Comparison of ENCODE assay signal across 1 cellular context in the genomic region with DNA sequence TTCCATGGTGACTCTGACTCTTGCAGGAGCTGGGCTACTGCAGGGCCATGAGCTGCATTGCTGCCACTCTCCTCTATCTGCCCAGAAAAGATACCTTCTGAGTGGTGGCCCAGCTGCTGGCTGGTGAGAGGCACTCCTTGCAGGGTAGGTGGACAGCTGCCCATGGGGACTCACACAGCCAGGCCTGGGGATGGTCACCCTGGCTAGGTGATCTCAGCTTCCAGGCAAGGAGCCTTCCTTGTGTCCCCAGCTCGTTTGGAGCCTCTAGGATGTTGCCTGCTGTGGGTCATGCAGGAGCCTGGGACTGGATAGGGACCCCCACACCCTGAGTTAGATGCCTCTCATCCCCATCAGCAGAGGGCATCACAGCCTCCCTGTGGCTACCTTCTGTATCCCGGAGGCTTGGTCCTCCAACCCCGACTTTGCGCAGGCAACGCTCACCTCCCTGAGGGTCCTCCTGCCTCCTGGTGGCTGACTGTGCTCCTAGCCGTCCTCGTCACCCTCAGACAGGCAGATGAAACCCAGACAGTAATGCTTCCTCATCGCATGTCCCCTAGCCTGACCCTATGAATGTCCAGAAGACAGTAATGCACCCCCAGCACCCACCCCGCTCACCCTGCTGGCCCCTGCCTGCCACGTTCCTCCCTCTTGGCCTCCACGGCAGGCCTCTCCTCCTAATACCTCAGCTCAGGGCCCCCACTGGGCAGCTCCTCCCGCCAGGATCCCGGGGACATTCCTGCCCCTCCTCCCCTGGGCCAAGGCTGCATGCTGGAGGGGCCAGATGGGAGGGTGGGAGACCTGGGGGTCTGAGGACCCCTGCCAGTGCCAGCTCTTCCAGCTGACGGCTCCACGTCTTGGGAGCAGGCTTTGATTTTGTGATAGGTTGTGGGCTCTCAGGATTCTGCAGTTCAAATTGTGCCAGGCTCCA.
TF ChIP-seq lines count a peak whose summit lies in the region.

No MANE protein-coding gene starts in this region.

TF ChIP-seq in HepG2, 621 proteins besides CTCF, POLR2A, EP300 and RAD21 (continued from another document):
- TF ChIP-seq IRX3 (CRISPR knock-in tag; IDR thresholded peaks at IDR 0.05; ENCODE audit: borderline replicate concordance, low read depth) (no peak), ZNF562 (CRISPR knock-in tag; IDR thresholded peaks at IDR 0.05; ENCODE audit: borderline replicate concordance) (no peak), ZNF256 (CRISPR knock-in tag; conservative IDR thresholded peaks at IDR 0.05) (no peak), ZNF451 (CRISPR knock-in tag; IDR thresholded peaks at IDR 0.05) (no peak), ZNF775 (CRISPR knock-in tag; IDR thresholded peaks at IDR 0.05; ENCODE audit: borderline replicate concordance) (no peak), MAFK (conservative IDR thresholded peaks at IDR 0.05 in 1 of 2, IDR thresholded peaks at IDR 0.05 in 1 of 2; ENCODE audit: low read length in 2 of 2) (no peak), ZNF292 (CRISPR knock-in tag; IDR thresholded peaks at IDR 0.05; ENCODE audit: borderline replicate concordance, low read depth) (no peak), THAP11 (CRISPR knock-in tag; IDR thresholded peaks at IDR 0.05) (no peak), CC2D1A (CRISPR knock-in tag; IDR thresholded peaks at IDR 0.05) (no peak), FOXM1 (CRISPR knock-in tag; IDR thresholded peaks at IDR 0.05) (no peak), ZNF839 (CRISPR knock-in tag; IDR thresholded peaks at IDR 0.05; ENCODE audit: borderline replicate concordance) (no peak), NPAS2 (CRISPR knock-in tag; IDR thresholded peaks at IDR 0.05; ENCODE audit: borderline replicate concordance) (no peak), TRIM24 (CRISPR knock-in tag; IDR thresholded peaks at IDR 0.05) (no peak), ARNT (IDR thresholded peaks at IDR 0.05) (no peak)
- TF ChIP-seq, protein P1, sequence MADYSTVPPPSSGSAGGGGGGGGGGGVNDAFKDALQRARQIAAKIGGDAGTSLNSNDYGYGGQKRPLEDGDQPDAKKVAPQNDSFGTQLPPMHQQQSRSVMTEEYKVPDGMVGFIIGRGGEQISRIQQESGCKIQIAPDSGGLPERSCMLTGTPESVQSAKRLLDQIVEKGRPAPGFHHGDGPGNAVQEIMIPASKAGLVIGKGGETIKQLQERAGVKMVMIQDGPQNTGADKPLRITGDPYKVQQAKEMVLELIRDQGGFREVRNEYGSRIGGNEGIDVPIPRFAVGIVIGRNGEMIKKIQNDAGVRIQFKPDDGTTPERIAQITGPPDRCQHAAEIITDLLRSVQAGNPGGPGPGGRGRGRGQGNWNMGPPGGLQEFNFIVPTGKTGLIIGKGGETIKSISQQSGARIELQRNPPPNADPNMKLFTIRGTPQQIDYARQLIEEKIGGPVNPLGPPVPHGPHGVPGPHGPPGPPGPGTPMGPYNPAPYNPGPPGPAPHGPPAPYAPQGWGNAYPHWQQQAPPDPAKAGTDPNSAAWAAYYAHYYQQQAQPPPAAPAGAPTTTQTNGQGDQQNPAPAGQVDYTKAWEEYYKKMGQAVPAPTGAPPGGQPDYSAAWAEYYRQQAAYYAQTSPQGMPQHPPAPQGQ (CRISPR knock-in tag; IDR thresholded peaks at IDR 0.05; ENCODE audit: borderline replicate concordance) = no peak
- TF ChIP-seq, protein P2, sequence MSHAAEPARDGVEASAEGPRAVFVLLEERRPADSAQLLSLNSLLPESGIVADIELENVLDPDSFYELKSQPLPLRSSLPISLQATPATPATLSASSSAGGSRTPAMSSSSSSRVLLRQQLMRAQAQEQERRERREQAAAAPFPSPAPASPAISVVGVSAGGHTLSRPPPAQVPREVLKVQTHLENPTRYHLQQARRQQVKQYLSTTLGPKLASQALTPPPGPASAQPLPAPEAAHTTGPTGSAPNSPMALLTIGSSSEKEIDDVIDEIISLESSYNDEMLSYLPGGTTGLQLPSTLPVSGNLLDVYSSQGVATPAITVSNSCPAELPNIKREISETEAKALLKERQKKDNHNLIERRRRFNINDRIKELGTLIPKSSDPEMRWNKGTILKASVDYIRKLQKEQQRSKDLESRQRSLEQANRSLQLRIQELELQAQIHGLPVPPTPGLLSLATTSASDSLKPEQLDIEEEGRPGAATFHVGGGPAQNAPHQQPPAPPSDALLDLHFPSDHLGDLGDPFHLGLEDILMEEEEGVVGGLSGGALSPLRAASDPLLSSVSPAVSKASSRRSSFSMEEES (CRISPR knock-in tag; IDR thresholded peaks at IDR 0.05) = no peak
- TF ChIP-seq, protein P3, sequence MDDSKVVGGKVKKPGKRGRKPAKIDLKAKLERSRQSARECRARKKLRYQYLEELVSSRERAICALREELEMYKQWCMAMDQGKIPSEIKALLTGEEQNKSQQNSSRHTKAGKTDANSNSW (CRISPR knock-in tag; IDR thresholded peaks at IDR 0.05; ENCODE audit: borderline replicate concordance) = no peak
